In genomic region chr2:63785096-63785495, GRCh38 we compare ENCODE assay signal across 16 cellular contexts.
"Had no signal": no experiment of that assay in that cellular context is flagged by ENCODE, and none has a peak within 500 bp of the region (broad histone marks: within the 10 kb centered on the region; RNA-seq: fewer than 3 reads in every experiment).

No MANE protein-coding gene starts in this region.

- H3K27me3 ChIP-seq: ovary, tibial artery, upper lobe of left lung, uterus had no signal

- H3K36me3 Mint-ChIP-seq: naive thymus-derived CD8-positive, alpha-beta T cell had no signal

- ATAC-seq: esophagus mucosa; mucosa of descending colon; naive thymus-derived CD8-positive, alpha-beta T cell; right cardiac atrium had no signal

- H3K4me3 ChIP-seq: coronary artery, mucosa of descending colon, ovary, tibial artery, upper lobe of left lung, uterus had no signal

- H3K36me3 ChIP-seq: ovary, tibial artery, upper lobe of left lung, uterus had no signal

- H3K27me3 Mint-ChIP-seq: naive thymus-derived CD8-positive, alpha-beta T cell had no signal

- H3K9me3 Mint-ChIP-seq: naive thymus-derived CD8-positive, alpha-beta T cell had no signal

- H3K27ac ChIP-seq: coronary artery, ovary, tibial artery, upper lobe of left lung, uterus had no signal

- DNase-seq: effector CD4-positive, alpha-beta T cell; kidney glomerular epithelial cell; mesendoderm; mucosa of descending colon; naive thymus-derived CD8-positive, alpha-beta T cell; nucleus accumbens; ovary; right cardiac atrium; small intestine; stimulated activated CD4-positive, alpha-beta T cell treated with anti-CD3 and anti-CD28 coated beads, Interleukin-12 subunit alpha, Interleukin-12 subunit beta, amount 100 ng/mL, for 4 hours; stimulated activated naive CD4-positive, alpha-beta T cell treated with Interleukin-2 at 50 U/mL for 16 hours; tibial artery; upper lobe of left lung; uterus had no signal

- H3K4me1 ChIP-seq: upper lobe of left lung had no signal

- H3K4me3 Mint-ChIP-seq: naive thymus-derived CD8-positive, alpha-beta T cell had no signal

- H3K9me3 ChIP-seq: mucosa of descending colon, ovary, tibial artery, upper lobe of left lung, uterus had no signal

- H3K27ac Mint-ChIP-seq: naive thymus-derived CD8-positive, alpha-beta T cell had no signal
